ENCODE assay signal across 11 cellular contexts in the genomic region with DNA sequence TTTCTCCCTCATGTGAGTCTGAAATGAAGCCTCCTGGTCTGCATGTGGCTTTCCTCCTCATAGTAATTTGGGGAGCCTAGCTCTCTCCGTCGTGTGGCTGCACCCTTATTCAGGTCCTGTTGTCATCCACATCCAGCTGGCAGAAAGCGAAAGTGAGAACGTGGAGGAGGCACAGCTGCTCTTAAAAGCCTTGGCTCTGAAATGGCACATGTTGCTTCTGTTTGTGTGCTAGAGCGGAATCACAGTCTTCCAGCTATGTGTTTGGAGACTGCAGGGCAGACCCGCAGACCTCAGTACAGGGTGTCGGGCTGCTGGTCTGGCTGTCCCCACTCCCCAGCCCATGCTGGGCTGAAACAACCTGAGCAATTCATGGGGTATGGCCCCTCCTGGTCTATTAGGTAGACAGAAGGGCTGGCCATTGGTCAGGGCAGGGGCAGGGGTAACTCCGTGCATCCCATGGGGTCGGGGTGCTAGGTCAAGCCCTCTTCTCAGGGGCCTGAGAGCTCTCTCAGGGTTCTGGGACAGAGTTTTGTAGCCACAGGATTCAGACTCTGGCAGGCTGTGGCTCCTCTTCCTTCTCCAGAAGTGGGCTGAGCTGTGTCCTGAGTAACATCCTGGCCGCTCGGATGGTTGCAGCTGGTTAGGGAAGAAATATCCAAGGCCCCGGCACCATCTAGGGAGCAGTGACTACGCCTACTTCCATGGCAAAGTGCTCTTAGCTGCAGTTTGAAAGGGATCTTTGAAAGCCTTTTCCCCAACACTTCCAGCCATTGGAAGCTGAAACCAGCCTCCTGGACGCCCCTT. TPM values are rescaled to one million over a fixed set of nuclear protein-coding genes. Genes with fewer than 3 reads are reported as not detected.
DNase-seq lines count a peak whose midpoint lies in the region; FAIRE-seq and TF ChIP-seq lines count a peak whose summit lies in the region.
"Had no signal": no experiment of that assay in that cellular context is flagged by ENCODE, and none has a peak within 500 bp of the region (broad histone marks: within the 10 kb centered on the region; RNA-seq: fewer than 3 reads in every experiment).

No MANE protein-coding gene starts in this region.

- no peak for FAIRE-seq in HTR-8/SVneo (lab: Jason Lieb, UNC)

- H4K8ac ChIP-seq in neuronal stem cell (ENCODE audit: low read depth, low read length) = no peak overlapping the region

- H3K4ac ChIP-seq in neuronal stem cell (ENCODE audit: low read length) = no peak overlapping the region

- peak overlapping the region; percentile 31 for H3K18ac ChIP-seq in neuronal stem cell (ENCODE audit: low read length)

- no peak overlapping the region for H2BK5ac ChIP-seq in neuronal stem cell (ENCODE audit: low read length)

- peak; percentile 65 for DNase-seq in NCI-H1694 (lab: John Stamatoyannopoulos, UW)
- no peak for DNase-seq in neuronal stem cell (ENCODE audit: low spot score)
- DNase-seq in GM19240 (ENCODE audit: insufficient read length, low spot score) = no peak
- DNase-seq in GM10266 (ENCODE audit: extremely low spot score) = no peak
- DNase-seq in breast epithelium (ENCODE audit: low spot score in 2 of 2) = no peak
- no peak for DNase-seq in HTR-8/SVneo (ENCODE audit: insufficient read length, low spot score)
- DNase-seq: endodermal cell, mesendoderm had no signal

- H3K4me3 ChIP-seq in BLaER1 (no peak overlapping the region), duodenal mucosa (ENCODE audit: low read depth in 1 of 2, low read length in 2 of 2) (peak overlapping the region; percentile 30 to 63), neuronal stem cell (ENCODE audit: low read length in 2 of 2) (no peak overlapping the region), breast epithelium (peak overlapping the region in 1 of 3 donors; percentile 19)

- H3K4me1 ChIP-seq in BLaER1 = peaks cover 37% of the 10 kb centered on the region
- H3K4me1 ChIP-seq in duodenal mucosa (ENCODE audit: control insufficient read depth in 1 of 2, insufficient read depth in 2 of 2, low read length in 2 of 2) = peaks cover 10 to 14% of the 10 kb centered on the region in 2 donors
- no peaks in the 10 kb centered on the region for H3K4me1 ChIP-seq in neuronal stem cell (ENCODE audit: control insufficient read depth in 2 of 2, insufficient read depth in 1 of 2, low read depth in 1 of 2, low read length in 2 of 2)
- H3K4me1 ChIP-seq in breast epithelium = no peaks in the 10 kb centered on the region

- H3K9ac ChIP-seq in BLaER1 = peak overlapping the region; percentile 26; the same call in 1 of the 2 replicates
- H3K9ac ChIP-seq in duodenal mucosa (ENCODE audit: low read depth in 1 of 2, low read length in 2 of 2) = no peak overlapping the region
- no peak overlapping the region for H3K9ac ChIP-seq in neuronal stem cell (ENCODE audit: low read depth, low read length, poor library complexity)

- H2AFZ ChIP-seq in neuronal stem cell (ENCODE audit: low read length) = no peak overlapping the region

- no peak overlapping the region for H2BK12ac ChIP-seq in neuronal stem cell (ENCODE audit: low read length)

- H3K27ac ChIP-seq in BLaER1 = peak overlapping the region; percentile 74
- H3K27ac ChIP-seq in duodenal mucosa (ENCODE audit: low read depth, low read length) = no peak overlapping the region
- no peak overlapping the region for H3K27ac ChIP-seq in neuronal stem cell (replicated peaks; ENCODE audit: low read length)
- H3K27ac ChIP-seq in breast epithelium = no peak overlapping the region

- H3K4me2 ChIP-seq in BLaER1 = peak overlapping the region; percentile 67
- H3K4me2 ChIP-seq in neuronal stem cell (ENCODE audit: insufficient read depth, low read length, poor library complexity, severe bottlenecking) = no peak overlapping the region

- H3K14ac ChIP-seq in neuronal stem cell (ENCODE audit: low read length) = peak overlapping the region; percentile 17

- WGBS in neuronal stem cell (ENCODE audit: extremely low coverage in 2 of 2, insufficient read length in 2 of 2, insufficient replicate concordance in 1 of 2), 2 donors = no CpG with 5 or more reads among the region's 14 CpGs

- peak overlapping the region; percentile 23 for H2AK5ac ChIP-seq in neuronal stem cell (ENCODE audit: low read depth, low read length)

- H4K91ac ChIP-seq in neuronal stem cell (ENCODE audit: low read depth, low read length, poor library complexity) = peak overlapping the region; percentile 38

- TF ChIP-seq POLR2A in breast epithelium (IDR thresholded peaks at IDR 0.05) = no peak

- H3K27me3 ChIP-seq in BLaER1 = no peaks in the 10 kb centered on the region
- H3K27me3 ChIP-seq in duodenal mucosa (ENCODE audit: control insufficient read depth in 1 of 2, insufficient read depth in 2 of 2, low read length in 2 of 2) = no peaks in the 10 kb centered on the region
- H3K27me3 ChIP-seq in neuronal stem cell (ENCODE audit: control insufficient read depth in 3 of 3, insufficient read depth in 3 of 3, low read depth in 1 of 3, low read length in 3 of 3) = peaks cover 0 to 28% (median 0%) of the 10 kb centered on the region in 3 experiments
- H3K27me3 ChIP-seq in breast epithelium = no peaks in the 10 kb centered on the region

- TF ChIP-seq CTCF in GM10266 (IDR thresholded peaks at IDR 0.05; ENCODE audit: control insufficient read depth, insufficient read depth, low read depth, missing control alignments) = no peak
- no peak for TF ChIP-seq CTCF in breast epithelium (IDR thresholded peaks at IDR 0.05)

- intact Hi-C loops in breast epithelium (cut with DNase I; ENCODE audit: low total_unique reads) = loop anchor here (5.0 kb wide), 1 partner anchor 141 kb away; no protein-coding TSS in a partner anchor

- H4K20me1 ChIP-seq in BLaER1 = no peaks in the 10 kb centered on the region

- no peaks in the 10 kb centered on the region for H3K79me1 ChIP-seq in neuronal stem cell (ENCODE audit: low read depth, low read length)

- no peaks in the 10 kb centered on the region for H3K36me3 ChIP-seq in BLaER1
- H3K36me3 ChIP-seq in duodenal mucosa (ENCODE audit: control insufficient read depth in 1 of 2, insufficient read depth in 2 of 2, low read length in 2 of 2) = no peaks in the 10 kb centered on the region
- no peaks in the 10 kb centered on the region for H3K36me3 ChIP-seq in neuronal stem cell (replicated peaks in 1 of 2; ENCODE audit: control insufficient read depth in 2 of 2, insufficient read depth in 2 of 2, low read length in 2 of 2)
- H3K36me3 ChIP-seq in breast epithelium = no peaks in the 10 kb centered on the region

- H3K9me3 ChIP-seq in BLaER1 = no peaks in the 10 kb centered on the region
- H3K9me3 ChIP-seq in duodenal mucosa (ENCODE audit: control insufficient read depth in 1 of 2, low read length in 2 of 2) = no peaks in the 10 kb centered on the region
- H3K9me3 ChIP-seq in neuronal stem cell (replicated peaks in 1 of 2; ENCODE audit: control insufficient read depth in 2 of 2, insufficient read depth in 1 of 2, low read depth in 1 of 2, low read length in 2 of 2) = no peaks in the 10 kb centered on the region
- no peaks in the 10 kb centered on the region for H3K9me3 ChIP-seq in breast epithelium

- H2BK15ac ChIP-seq in neuronal stem cell (ENCODE audit: low read length) = peak overlapping the region; percentile 20

- no peak overlapping the region for H3K23ac ChIP-seq in neuronal stem cell (ENCODE audit: low read depth, low read length, poor library complexity)

- no peak overlapping the region for H2BK120ac ChIP-seq in neuronal stem cell (ENCODE audit: low read depth, low read length)

RNA-seq across cellular contexts. Expression of gene C11orf96, which starts 50.6 kb away (rescaled TPM):
- polyA plus RNA-seq in neuronal stem cell (2013, experiment 1 of 2) = 3.5 TPM
- 4.2 TPM for polyA plus RNA-seq in neuronal stem cell (2013, experiment 2 of 2)
- 10 to 100 TPM; 41.1 to 97.3 (median 46.8) TPM for total RNA-seq in breast epithelium
- total RNA-seq: OCI-LY7 had no signal

RNA-seq across cellular contexts. Expression of gene ACCSL, which starts 54.7 kb away (rescaled TPM):
- polyA plus RNA-seq in neuronal stem cell (2013, experiment 1 of 2) = not detected
- polyA plus RNA-seq in neuronal stem cell (2013, experiment 2 of 2) = not detected
- not detected for total RNA-seq in breast epithelium
- total RNA-seq: endodermal cell, OCI-LY7 had no signal

Comparison
In these comparisons a context has a peak if more than half of its experiments do, and no peak if none do; other contexts are left out.
1. H3K4me3 ChIP-seq: peak in duodenal mucosa (2 of 2); none in BLaER1 (single experiment) and neuronal stem cell (0 of 2).